25 cellular contexts compared by ENCODE assay signal in the genomic region with DNA sequence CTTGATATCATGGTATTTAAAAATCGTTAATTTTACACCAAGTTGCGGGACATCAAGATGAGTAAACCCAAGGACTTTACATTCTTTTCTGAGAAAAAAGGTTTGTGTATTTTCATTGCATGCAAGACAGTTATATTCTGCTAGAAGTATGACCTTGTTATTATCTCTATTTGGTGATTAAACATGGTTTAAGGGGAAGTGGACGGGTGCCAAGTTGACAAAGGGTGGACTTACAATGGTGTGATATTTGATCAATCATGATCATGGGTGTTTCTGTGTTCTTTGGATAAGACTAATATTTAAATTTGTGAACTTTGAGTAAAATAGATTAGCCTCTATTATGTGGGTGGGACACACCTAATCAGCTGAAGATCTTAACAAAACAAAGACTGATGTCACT.
DNase-seq lines count a peak whose midpoint lies in the region; ATAC-seq and TF ChIP-seq lines count a peak whose summit lies in the region.
"Had no signal": no experiment of that assay in that cellular context is flagged by ENCODE, and none has a peak within 500 bp of the region (broad histone marks: within the 10 kb centered on the region; RNA-seq: fewer than 3 reads in every experiment).

No MANE protein-coding gene starts in this region.

- H3K9me3 ChIP-seq in hepatocyte (ENCODE audit: low read depth): no peaks in the 10 kb centered on the region
- no peaks in the 10 kb centered on the region for H3K9me3 ChIP-seq in thyroid gland
- H3K9me3 ChIP-seq: SK-N-SH had no signal

- H3K4me1 ChIP-seq in hepatocyte (ENCODE audit: insufficient read depth) (peaks cover 3% of the 10 kb centered on the region), thyroid gland (no peaks in the 10 kb centered on the region)

- no peak for ATAC-seq in HG03565 (IDR thresholded peaks at IDR 0.05; ENCODE audit: unreplicated experiment)
- no peak for ATAC-seq in activated CD4-positive, alpha-beta T cell treated with anti-CD3 and anti-CD28 coated beads for 36 hours

- H3K4me3 ChIP-seq in hepatocyte (no peak overlapping the region), thyroid gland (replicated peaks in 1 of 3) (no peak overlapping the region)
- H3K4me3 ChIP-seq: PC-9 had no signal

- no peaks in the 10 kb centered on the region for H3K27me3 Mint-ChIP-seq in activated CD4-positive, alpha-beta T cell treated with anti-CD3 and anti-CD28 coated beads for 36 hours
- H3K27me3 Mint-ChIP-seq: CD8-positive, alpha-beta memory T cell had no signal

- no peak overlapping the region for H3K27ac ChIP-seq in hepatocyte
- H3K27ac ChIP-seq in thyroid gland: no peak overlapping the region
- H3K27ac ChIP-seq: C4-2B, PC-9 had no signal

- H4K20me1 ChIP-seq in hepatocyte (ENCODE audit: insufficient read depth, poor library complexity, severe bottlenecking): no peaks in the 10 kb centered on the region

- no peak for TF ChIP-seq POLR2A in thyroid gland (IDR thresholded peaks at IDR 0.05)

- CTCF ChIA-PET in activated CD4-positive, alpha-beta T cell treated with anti-CD3 and anti-CD28 coated beads for 36 hours (lab: Charles Lee): no interaction called here

- no peaks in the 10 kb centered on the region for H3K4me1 Mint-ChIP-seq in activated CD4-positive, alpha-beta T cell treated with anti-CD3 and anti-CD28 coated beads for 36 hours
- H3K4me1 Mint-ChIP-seq: CD8-positive, alpha-beta memory T cell had no signal

- H3K36me3 Mint-ChIP-seq in activated CD4-positive, alpha-beta T cell treated with anti-CD3 and anti-CD28 coated beads for 36 hours (ENCODE audit: low read depth): no peaks in the 10 kb centered on the region
- H3K36me3 Mint-ChIP-seq: CD8-positive, alpha-beta memory T cell had no signal

- no peak overlapping the region for H3K4me3 Mint-ChIP-seq in activated CD4-positive, alpha-beta T cell treated with anti-CD3 and anti-CD28 coated beads for 36 hours
- H3K4me3 Mint-ChIP-seq: CD8-positive, alpha-beta memory T cell had no signal

- peak; percentile 50 for DNase-seq in DMS53 (lab: John Stamatoyannopoulos, UW)
- DNase-seq in DMS53 treated with DMSO at 0.1 percent for 48 hours (lab: John Stamatoyannopoulos, UW; ENCODE audit: unreplicated experiment): no peak
- peak; percentile 61 for DNase-seq in NCI-H146 (lab: John Stamatoyannopoulos, UW)
- DNase-seq in NCI-H774 (lab: John Stamatoyannopoulos, UW): peak; percentile 60
- DNase-seq in hepatocyte (ENCODE audit: low spot score): peak; percentile 58
- DNase-seq in thyroid gland: no peak
- DNase-seq in activated CD4-positive, alpha-beta T cell treated with anti-CD3 and anti-CD28 coated beads for 36 hours: no peak
- DNase-seq: CD8-positive, alpha-beta memory T cell; DND-41; GOT3; HCEC 1CT; KBM-7; MM.1S; NCI-H1048; NCI-H1694 treated with DMSO at 0.1 percent for 48 hours; NCI-H2171; NCI-H345; NCI-H524; PC-9; RPMI8226; SIG-M5; SK-N-SH; T-helper 2 cell had no signal

- POLR2A ChIA-PET in activated CD4-positive, alpha-beta T cell treated with anti-CD3 and anti-CD28 coated beads for 36 hours (lab: Charles Lee): no interaction called here

- 60% methylated on average over 3 of the region's 3 CpGs for WGBS in hepatocyte (ENCODE audit: low lambda C conversion rate, missing lambda C conversion rate)
- WGBS in thyroid gland, 2 donors: 77 to 80% methylated on average over 3 of the region's 3 CpGs

- H3K9me3 Mint-ChIP-seq in activated CD4-positive, alpha-beta T cell treated with anti-CD3 and anti-CD28 coated beads for 36 hours (ENCODE audit: low read depth): peaks cover 3% of the 10 kb centered on the region

- H3K27me3 ChIP-seq in hepatocyte: no peaks in the 10 kb centered on the region
- no peaks in the 10 kb centered on the region for H3K27me3 ChIP-seq in thyroid gland

- H3K36me3 ChIP-seq in hepatocyte (replicated peaks; ENCODE audit: insufficient read depth, low read depth) (no peaks in the 10 kb centered on the region), thyroid gland (no peaks in the 10 kb centered on the region)

- H3K4me2 ChIP-seq in hepatocyte: no peak overlapping the region
- H3K4me2 ChIP-seq: PC-9, SK-N-SH had no signal

- no peaks in the 10 kb centered on the region for H3K9me2 ChIP-seq in hepatocyte (replicated peaks; ENCODE audit: insufficient read depth)
- H3K9me2 ChIP-seq: SK-N-SH had no signal

- TF ChIP-seq CTCF in hepatocyte (IDR thresholded peaks at IDR 0.05; ENCODE audit: poor library complexity) (no peak), thyroid gland (IDR thresholded peaks at IDR 0.05) (no peak)

- H2AFZ ChIP-seq in hepatocyte: no peak overlapping the region
- H2AFZ ChIP-seq: PC-9 had no signal

- no peak overlapping the region for H3K27ac Mint-ChIP-seq in activated CD4-positive, alpha-beta T cell treated with anti-CD3 and anti-CD28 coated beads for 36 hours
- H3K27ac Mint-ChIP-seq: CD8-positive, alpha-beta memory T cell had no signal

- intact Hi-C loops in thyroid gland (cut with DNase I): no loop called here
- intact Hi-C loops in activated CD4-positive, alpha-beta T cell treated with anti-CD3 and anti-CD28 coated beads for 36 hours (cut with DNase I, micrococcal nuclease): no loop called here

- peaks cover 4% of the 10 kb centered on the region for H3K79me2 ChIP-seq in hepatocyte

Comparison
In these comparisons a context has a peak if more than half of its experiments do, and no peak if none do; other contexts are left out.
1. DNase-seq: peak in DMS53 (single experiment), NCI-H146 (single experiment), NCI-H774 (single experiment) and hepatocyte (single experiment); none in DMS53 treated with DMSO at 0.1 percent for 48 hours (single experiment), thyroid gland (0 of 2) and activated CD4-positive, alpha-beta T cell treated with anti-CD3 and anti-CD28 coated beads for 36 hours (single experiment).